Comparison of ENCODE assay signal across 1 cellular context in the genomic region with DNA sequence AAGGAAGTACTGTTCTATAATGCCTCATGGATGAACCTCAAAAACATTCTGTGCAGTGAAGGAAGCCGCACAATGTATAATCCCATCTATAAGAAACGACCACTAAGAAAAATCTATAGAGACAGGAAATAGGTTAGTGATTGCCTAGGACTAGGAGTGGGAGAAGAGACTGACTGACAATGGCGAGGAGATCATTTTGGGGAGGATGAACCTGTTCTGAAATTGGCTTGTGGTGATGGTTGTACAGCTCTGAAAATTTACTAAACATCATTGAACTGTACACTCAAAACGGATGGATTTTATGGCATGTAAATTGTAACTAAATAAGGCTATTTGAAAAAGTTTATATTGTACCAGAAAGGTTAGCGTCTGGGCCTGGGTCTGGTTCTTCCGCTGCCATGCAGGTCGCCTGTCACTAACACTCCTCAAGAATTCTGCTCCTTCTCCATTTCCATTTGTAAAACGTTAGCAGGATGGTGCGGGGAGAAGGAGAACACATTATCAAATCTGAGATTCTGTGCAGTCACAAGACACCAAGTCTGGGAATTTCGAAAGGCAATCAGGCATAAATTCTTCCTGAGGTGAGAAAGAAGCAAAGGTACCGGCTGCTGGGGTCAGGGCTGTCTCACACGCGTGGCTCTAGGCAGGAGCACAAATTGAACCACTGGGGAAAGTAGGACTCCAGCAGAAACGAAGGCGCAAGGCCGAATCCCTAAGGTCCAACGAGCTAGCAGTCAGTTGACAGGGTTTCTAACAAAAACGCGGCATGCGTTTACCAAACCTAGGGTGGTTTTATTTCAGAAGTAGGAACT.
TF ChIP-seq lines count a peak whose summit lies in the region.

No MANE protein-coding gene starts in this region.

TF ChIP-seq in H1, 55 proteins besides CTCF, POLR2A, EP300 and RAD21:
- TF ChIP-seq, protein P1, sequence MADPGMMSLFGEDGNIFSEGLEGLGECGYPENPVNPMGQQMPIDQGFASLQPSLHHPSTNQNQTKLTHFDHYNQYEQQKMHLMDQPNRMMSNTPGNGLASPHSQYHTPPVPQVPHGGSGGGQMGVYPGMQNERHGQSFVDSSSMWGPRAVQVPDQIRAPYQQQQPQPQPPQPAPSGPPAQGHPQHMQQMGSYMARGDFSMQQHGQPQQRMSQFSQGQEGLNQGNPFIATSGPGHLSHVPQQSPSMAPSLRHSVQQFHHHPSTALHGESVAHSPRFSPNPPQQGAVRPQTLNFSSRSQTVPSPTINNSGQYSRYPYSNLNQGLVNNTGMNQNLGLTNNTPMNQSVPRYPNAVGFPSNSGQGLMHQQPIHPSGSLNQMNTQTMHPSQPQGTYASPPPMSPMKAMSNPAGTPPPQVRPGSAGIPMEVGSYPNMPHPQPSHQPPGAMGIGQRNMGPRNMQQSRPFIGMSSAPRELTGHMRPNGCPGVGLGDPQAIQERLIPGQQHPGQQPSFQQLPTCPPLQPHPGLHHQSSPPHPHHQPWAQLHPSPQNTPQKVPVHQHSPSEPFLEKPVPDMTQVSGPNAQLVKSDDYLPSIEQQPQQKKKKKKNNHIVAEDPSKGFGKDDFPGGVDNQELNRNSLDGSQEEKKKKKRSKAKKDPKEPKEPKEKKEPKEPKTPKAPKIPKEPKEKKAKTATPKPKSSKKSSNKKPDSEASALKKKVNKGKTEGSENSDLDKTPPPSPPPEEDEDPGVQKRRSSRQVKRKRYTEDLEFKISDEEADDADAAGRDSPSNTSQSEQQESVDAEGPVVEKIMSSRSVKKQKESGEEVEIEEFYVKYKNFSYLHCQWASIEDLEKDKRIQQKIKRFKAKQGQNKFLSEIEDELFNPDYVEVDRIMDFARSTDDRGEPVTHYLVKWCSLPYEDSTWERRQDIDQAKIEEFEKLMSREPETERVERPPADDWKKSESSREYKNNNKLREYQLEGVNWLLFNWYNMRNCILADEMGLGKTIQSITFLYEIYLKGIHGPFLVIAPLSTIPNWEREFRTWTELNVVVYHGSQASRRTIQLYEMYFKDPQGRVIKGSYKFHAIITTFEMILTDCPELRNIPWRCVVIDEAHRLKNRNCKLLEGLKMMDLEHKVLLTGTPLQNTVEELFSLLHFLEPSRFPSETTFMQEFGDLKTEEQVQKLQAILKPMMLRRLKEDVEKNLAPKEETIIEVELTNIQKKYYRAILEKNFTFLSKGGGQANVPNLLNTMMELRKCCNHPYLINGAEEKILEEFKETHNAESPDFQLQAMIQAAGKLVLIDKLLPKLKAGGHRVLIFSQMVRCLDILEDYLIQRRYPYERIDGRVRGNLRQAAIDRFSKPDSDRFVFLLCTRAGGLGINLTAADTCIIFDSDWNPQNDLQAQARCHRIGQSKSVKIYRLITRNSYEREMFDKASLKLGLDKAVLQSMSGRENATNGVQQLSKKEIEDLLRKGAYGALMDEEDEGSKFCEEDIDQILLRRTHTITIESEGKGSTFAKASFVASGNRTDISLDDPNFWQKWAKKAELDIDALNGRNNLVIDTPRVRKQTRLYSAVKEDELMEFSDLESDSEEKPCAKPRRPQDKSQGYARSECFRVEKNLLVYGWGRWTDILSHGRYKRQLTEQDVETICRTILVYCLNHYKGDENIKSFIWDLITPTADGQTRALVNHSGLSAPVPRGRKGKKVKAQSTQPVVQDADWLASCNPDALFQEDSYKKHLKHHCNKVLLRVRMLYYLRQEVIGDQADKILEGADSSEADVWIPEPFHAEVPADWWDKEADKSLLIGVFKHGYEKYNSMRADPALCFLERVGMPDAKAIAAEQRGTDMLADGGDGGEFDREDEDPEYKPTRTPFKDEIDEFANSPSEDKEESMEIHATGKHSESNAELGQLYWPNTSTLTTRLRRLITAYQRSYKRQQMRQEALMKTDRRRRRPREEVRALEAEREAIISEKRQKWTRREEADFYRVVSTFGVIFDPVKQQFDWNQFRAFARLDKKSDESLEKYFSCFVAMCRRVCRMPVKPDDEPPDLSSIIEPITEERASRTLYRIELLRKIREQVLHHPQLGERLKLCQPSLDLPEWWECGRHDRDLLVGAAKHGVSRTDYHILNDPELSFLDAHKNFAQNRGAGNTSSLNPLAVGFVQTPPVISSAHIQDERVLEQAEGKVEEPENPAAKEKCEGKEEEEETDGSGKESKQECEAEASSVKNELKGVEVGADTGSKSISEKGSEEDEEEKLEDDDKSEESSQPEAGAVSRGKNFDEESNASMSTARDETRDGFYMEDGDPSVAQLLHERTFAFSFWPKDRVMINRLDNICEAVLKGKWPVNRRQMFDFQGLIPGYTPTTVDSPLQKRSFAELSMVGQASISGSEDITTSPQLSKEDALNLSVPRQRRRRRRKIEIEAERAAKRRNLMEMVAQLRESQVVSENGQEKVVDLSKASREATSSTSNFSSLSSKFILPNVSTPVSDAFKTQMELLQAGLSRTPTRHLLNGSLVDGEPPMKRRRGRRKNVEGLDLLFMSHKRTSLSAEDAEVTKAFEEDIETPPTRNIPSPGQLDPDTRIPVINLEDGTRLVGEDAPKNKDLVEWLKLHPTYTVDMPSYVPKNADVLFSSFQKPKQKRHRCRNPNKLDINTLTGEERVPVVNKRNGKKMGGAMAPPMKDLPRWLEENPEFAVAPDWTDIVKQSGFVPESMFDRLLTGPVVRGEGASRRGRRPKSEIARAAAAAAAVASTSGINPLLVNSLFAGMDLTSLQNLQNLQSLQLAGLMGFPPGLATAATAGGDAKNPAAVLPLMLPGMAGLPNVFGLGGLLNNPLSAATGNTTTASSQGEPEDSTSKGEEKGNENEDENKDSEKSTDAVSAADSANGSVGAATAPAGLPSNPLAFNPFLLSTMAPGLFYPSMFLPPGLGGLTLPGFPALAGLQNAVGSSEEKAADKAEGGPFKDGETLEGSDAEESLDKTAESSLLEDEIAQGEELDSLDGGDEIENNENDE (IDR thresholded peaks at IDR 0.05; ENCODE audit: insufficient replicate concordance, low read length), result no peak
- TF ChIP-seq, protein P2, sequence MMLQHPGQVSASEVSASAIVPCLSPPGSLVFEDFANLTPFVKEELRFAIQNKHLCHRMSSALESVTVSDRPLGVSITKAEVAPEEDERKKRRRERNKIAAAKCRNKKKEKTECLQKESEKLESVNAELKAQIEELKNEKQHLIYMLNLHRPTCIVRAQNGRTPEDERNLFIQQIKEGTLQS (IDR thresholded peaks at IDR 0.05; ENCODE audit: insufficient read depth, low read depth, low read length), result no peak
- no peak for TF ChIP-seq POU5F1 (IDR thresholded peaks at IDR 0.05; ENCODE audit: low read depth, low read length)
- TF ChIP-seq RNF2 (IDR thresholded peaks at IDR 0.05; ENCODE audit: borderline replicate concordance, low read depth, low read length, missing control alignments, poor library complexity, severe bottlenecking), result no peak
- TF ChIP-seq, protein P3, sequence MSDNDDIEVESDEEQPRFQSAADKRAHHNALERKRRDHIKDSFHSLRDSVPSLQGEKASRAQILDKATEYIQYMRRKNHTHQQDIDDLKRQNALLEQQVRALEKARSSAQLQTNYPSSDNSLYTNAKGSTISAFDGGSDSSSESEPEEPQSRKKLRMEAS (IDR thresholded peaks at IDR 0.05), result no peak
- TF ChIP-seq CBX5 (IDR thresholded peaks at IDR 0.05; ENCODE audit: low read depth, low read length), result no peak
- no peak for TF ChIP-seq HDAC2 (IDR thresholded peaks at IDR 0.05; ENCODE audit: borderline replicate concordance in 1 of 2, low read depth in 2 of 2, low read length in 2 of 2)
- TF ChIP-seq SP1 (IDR thresholded peaks at IDR 0.05; ENCODE audit: low read depth, low read length), result no peak
- no peak for TF ChIP-seq SUZ12 (IDR thresholded peaks at IDR 0.05; ENCODE audit: low read length)
TF ChIP-seq in H1: peak in this region for 0.
